ENCODE assay signal across 1 cellular context in the genomic region with DNA sequence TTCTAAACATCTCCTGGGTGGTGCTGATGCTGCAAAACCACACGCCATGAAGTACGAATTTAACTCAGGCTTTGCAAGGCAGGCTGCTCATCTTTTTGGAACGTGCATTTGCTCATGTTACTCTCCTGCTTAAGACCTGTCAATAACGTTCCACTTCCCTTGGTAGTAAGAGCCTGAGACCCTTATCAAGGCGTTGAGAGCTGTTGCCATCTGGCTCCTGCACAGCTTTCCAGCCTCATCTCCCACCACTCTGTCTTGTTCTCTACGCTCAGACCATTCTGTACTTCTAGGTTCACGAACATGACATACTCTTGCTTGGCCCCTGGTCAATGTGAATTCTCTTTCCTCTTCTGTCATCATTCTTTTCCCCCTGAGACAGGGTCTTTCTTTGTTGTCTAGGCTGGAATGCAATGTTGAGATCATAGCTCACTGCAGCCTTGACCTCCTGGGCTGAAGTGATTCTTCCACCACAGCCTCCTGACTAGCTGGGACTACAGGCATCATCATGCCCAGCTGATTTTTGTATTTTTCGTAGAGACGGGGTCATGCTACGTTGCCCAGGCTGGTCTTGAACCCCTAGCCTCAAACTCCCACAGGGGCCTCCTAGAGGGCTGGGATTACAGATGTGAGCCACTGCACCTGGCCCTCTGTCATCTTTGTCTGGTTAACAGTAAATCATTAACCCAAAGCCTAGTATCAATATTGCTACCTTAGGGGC.
TF ChIP-seq lines count a peak whose summit lies in the region.

No MANE protein-coding gene starts in this region.

TF ChIP-seq in WTC11, 78 proteins besides CTCF, POLR2A, EP300 and RAD21 (continued from another document):
- TF ChIP-seq, protein P1, sequence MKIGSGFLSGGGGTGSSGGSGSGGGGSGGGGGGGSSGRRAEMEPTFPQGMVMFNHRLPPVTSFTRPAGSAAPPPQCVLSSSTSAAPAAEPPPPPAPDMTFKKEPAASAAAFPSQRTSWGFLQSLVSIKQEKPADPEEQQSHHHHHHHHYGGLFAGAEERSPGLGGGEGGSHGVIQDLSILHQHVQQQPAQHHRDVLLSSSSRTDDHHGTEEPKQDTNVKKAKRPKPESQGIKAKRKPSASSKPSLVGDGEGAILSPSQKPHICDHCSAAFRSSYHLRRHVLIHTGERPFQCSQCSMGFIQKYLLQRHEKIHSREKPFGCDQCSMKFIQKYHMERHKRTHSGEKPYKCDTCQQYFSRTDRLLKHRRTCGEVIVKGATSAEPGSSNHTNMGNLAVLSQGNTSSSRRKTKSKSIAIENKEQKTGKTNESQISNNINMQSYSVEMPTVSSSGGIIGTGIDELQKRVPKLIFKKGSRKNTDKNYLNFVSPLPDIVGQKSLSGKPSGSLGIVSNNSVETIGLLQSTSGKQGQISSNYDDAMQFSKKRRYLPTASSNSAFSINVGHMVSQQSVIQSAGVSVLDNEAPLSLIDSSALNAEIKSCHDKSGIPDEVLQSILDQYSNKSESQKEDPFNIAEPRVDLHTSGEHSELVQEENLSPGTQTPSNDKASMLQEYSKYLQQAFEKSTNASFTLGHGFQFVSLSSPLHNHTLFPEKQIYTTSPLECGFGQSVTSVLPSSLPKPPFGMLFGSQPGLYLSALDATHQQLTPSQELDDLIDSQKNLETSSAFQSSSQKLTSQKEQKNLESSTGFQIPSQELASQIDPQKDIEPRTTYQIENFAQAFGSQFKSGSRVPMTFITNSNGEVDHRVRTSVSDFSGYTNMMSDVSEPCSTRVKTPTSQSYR (CRISPR knock-in tag; IDR thresholded peaks at IDR 0.05) = no peak
- TF ChIP-seq ZBTB21 (CRISPR knock-in tag; IDR thresholded peaks at IDR 0.05; ENCODE audit: borderline replicate concordance) (no peak), TEAD4 (CRISPR knock-in tag; IDR thresholded peaks at IDR 0.05) (no peak), ZNF671 (CRISPR knock-in tag; IDR thresholded peaks at IDR 0.05) (no peak), GABPB1 (CRISPR knock-in tag; IDR thresholded peaks at IDR 0.05) (no peak)
- TF ChIP-seq, protein P2, sequence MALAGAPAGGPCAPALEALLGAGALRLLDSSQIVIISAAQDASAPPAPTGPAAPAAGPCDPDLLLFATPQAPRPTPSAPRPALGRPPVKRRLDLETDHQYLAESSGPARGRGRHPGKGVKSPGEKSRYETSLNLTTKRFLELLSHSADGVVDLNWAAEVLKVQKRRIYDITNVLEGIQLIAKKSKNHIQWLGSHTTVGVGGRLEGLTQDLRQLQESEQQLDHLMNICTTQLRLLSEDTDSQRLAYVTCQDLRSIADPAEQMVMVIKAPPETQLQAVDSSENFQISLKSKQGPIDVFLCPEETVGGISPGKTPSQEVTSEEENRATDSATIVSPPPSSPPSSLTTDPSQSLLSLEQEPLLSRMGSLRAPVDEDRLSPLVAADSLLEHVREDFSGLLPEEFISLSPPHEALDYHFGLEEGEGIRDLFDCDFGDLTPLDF (CRISPR knock-in tag; IDR thresholded peaks at IDR 0.05) = no peak
- TF ChIP-seq, protein P3, sequence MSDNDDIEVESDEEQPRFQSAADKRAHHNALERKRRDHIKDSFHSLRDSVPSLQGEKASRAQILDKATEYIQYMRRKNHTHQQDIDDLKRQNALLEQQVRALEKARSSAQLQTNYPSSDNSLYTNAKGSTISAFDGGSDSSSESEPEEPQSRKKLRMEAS (CRISPR knock-in tag; IDR thresholded peaks at IDR 0.05) = no peak
